In the genomic region with DNA sequence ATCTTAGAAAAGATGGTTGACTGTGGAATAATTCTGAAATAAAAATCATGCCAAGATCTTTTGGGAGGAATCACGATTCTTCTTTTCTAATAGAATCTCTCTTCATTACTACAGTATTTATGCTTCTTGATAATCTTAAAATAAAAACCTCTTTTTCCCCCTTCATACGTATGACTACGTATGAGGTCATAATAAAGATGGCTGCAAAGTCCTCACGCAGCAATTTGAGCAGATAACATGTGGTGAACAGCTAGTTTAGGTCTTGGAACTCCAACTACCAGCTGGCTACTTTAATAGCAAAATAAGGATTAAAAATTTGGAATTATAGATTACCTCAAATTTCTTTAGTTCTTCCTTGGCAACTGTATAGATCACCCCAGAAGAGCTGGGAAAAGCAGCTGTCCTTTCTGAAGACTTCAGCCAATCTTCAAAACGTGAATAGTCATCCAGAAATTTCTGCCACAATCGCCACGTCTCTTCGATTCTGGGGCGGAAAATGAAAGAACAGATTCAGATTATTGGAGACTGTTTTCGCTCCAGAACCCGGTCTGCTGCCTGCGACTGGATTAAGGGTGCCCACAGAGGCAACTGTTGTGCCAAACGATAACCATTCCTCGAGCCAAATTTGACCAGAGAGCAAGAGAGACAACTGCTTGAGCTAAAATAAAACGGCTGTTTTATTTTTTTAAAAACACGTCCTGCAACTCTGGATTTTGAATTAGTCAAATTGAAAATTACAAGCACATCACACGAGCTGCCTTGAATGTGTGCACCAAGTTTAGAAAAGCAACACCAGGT, we compare ENCODE assay signal across 24 cellular contexts.
DNase-seq lines count a peak whose midpoint lies in the region; ATAC-seq, FAIRE-seq and TF ChIP-seq lines count a peak whose summit lies in the region.
"Had no signal": no experiment of that assay in that cellular context is flagged by ENCODE, and none has a peak within 500 bp of the region (broad histone marks: within the 10 kb centered on the region; RNA-seq: fewer than 3 reads in every experiment).

No MANE protein-coding gene starts in this region.

- H2BK15ac ChIP-seq in H9 (ENCODE audit: low read depth, low read length) = no peak overlapping the region

- H3K27ac ChIP-seq in HepG2 (ENCODE audit: extremely low read length, insufficient read depth, low read length) (no peak overlapping the region), right lobe of liver (no peak overlapping the region), gastrocnemius medialis (peak overlapping the region; percentile 66 to 82 (median 71)), H9 (ENCODE audit: insufficient read length, low read depth, low read length) (no peak overlapping the region)
- H3K27ac ChIP-seq: C4-2B had no signal

- H2BK120ac ChIP-seq in H9 (ENCODE audit: low read depth, low read length, poor library complexity, severe bottlenecking) = no peak overlapping the region

- 90% methylated on average over 17 of the region's 17 CpGs for WGBS in HepG2 (ENCODE audit: low lambda C conversion rate)
- whole genome bisulfite sequencing in right lobe of liver (ENCODE audit: insufficient coverage, low coverage, low lambda C conversion rate, missing lambda C conversion rate) = 89% methylated on average over 17 of the region's 17 CpGs
- no CpG with 5 or more reads among the region's 17 CpGs for WGBS in H9 (ENCODE audit: extremely low coverage, insufficient read length, low lambda C conversion rate)

- H3K27me3 ChIP-seq in HepG2 (ENCODE audit: control insufficient read depth in 1 of 2, insufficient read depth in 2 of 2, low read length in 2 of 2) = no peaks in the 10 kb centered on the region
- H3K27me3 ChIP-seq in right lobe of liver = no peaks in the 10 kb centered on the region
- H3K27me3 ChIP-seq in gastrocnemius medialis = no peaks in the 10 kb centered on the region
- H3K27me3 ChIP-seq in H9 (ENCODE audit: insufficient read depth, low read length) = no peaks in the 10 kb centered on the region

- no peak overlapping the region for H3K4me3 Mint-ChIP-seq in H9
- H3K4me3 Mint-ChIP-seq: B cell; CD8-positive, alpha-beta T cell had no signal

- H3K9me3 Mint-ChIP-seq in H9 = no peaks in the 10 kb centered on the region
- H3K9me3 Mint-ChIP-seq: CD8-positive, alpha-beta T cell had no signal

- in situ Hi-C loops in HepG2 (cut with HindIII; ENCODE audit: extremely low pct_ligation_motif_present, low pct_unique_long_range_greater_than_20kb) (no loop called here), gastrocnemius medialis (cut with MboI; ENCODE audit: low sequenced_read_pairs in 4 of 4) (no loop called here)

- no peak for TF ChIP-seq POLR2A in HepG2 (IDR thresholded peaks at IDR 0.05; ENCODE audit: insufficient read depth in 1 of 2, low read depth in 2 of 2, low read length in 2 of 2)
- TF ChIP-seq POLR2A in right lobe of liver (IDR thresholded peaks at IDR 0.05) = no peak
- no peak for TF ChIP-seq POLR2A in gastrocnemius medialis (IDR thresholded peaks at IDR 0.05)

- H2AK5ac ChIP-seq in H9 (ENCODE audit: insufficient read length, low read length) = no peak overlapping the region

- no peak overlapping the region for H4K5ac ChIP-seq in H9 (ENCODE audit: insufficient read length, low read depth, low read length)

- POLR2A ChIA-PET in HepG2 (lab: Yijun Ruan, JAX) = no interaction called here

- no peaks in the 10 kb centered on the region for H3K27me3 Mint-ChIP-seq in H9 (ENCODE audit: low read depth)
- H3K27me3 Mint-ChIP-seq: B cell had no signal

- H3K23me2 ChIP-seq in H9 (ENCODE audit: insufficient read length, low read depth, low read length, poor library complexity, severe bottlenecking) = no peaks in the 10 kb centered on the region

- H3K4me1 Mint-ChIP-seq in H9 = no peaks in the 10 kb centered on the region
- H3K4me1 Mint-ChIP-seq: B cell had no signal

- H4K91ac ChIP-seq in H9 (ENCODE audit: insufficient read length, low read depth, low read length) = no peak overlapping the region

- H4K20me1 ChIP-seq in HepG2 (ENCODE audit: insufficient read depth, low read length) (no peaks in the 10 kb centered on the region), H9 (ENCODE audit: control insufficient read depth, insufficient read depth, insufficient read length) (no peaks in the 10 kb centered on the region)

- no peaks in the 10 kb centered on the region for H3K79me1 ChIP-seq in H9 (ENCODE audit: insufficient read depth, low read depth, low read length, poor library complexity, severe bottlenecking)

- H2BK20ac ChIP-seq in H9 (ENCODE audit: low read depth, low read length, poor library complexity, severe bottlenecking) = no peak overlapping the region

- no peak for DNase-seq in HepG2 (ENCODE audit: low spot score)
- DNase-seq in right lobe of liver = no peak
- peak; percentile 40 for DNase-seq in cerebellar cortex (ENCODE audit: low spot score)
- no peak for DNase-seq in gastrocnemius medialis
- DNase-seq in H9 = no peak
- DNase-seq in T-helper 9 cell = no peak
- DNase-seq in NCI-H226 = no peak
- DNase-seq: Caco-2; CD8-positive, alpha-beta T cell; Kasumi-1; NCI-H1092 treated with DMSO at 0.1 percent for 48 hours; NCI-H1436; NCI-H187 treated with DMSO at 0.1 percent for 48 hours; NCI-H2171 treated with DMSO at 0.1 percent for 48 hours; NCI-H524 treated with DMSO at 0.1 percent for 48 hours; NCI-H774; RPMI8226; SHP77 had no signal

- no peak for TF ChIP-seq RAD21 in HepG2 (CRISPR knock-in tag; IDR thresholded peaks at IDR 0.05)

- H4K8ac ChIP-seq in H9 (replicated peaks; ENCODE audit: insufficient read length, low read depth, low read length) = no peak overlapping the region

- H3K9me3 ChIP-seq in HepG2 (ENCODE audit: low read length) (no peaks in the 10 kb centered on the region), right lobe of liver (no peaks in the 10 kb centered on the region), gastrocnemius medialis (no peaks in the 10 kb centered on the region), H9 (ENCODE audit: control insufficient read depth, low read depth, low read length) (no peaks in the 10 kb centered on the region)
- H3K9me3 ChIP-seq: Caco-2 had no signal

- no peaks in the 10 kb centered on the region for H3K79me2 ChIP-seq in HepG2 (ENCODE audit: insufficient read depth, low read length)
- no peaks in the 10 kb centered on the region for H3K79me2 ChIP-seq in H9 (ENCODE audit: insufficient read depth, low read length)

- H3K4me1 ChIP-seq in HepG2 (ENCODE audit: insufficient read depth, low read length) (no peaks in the 10 kb centered on the region), right lobe of liver (no peaks in the 10 kb centered on the region), gastrocnemius medialis (peaks cover 11 to 22% of the 10 kb centered on the region in 2 donors), H9 (ENCODE audit: insufficient read depth, low read length) (no peaks in the 10 kb centered on the region)
- H3K4me1 ChIP-seq: Caco-2 had no signal

- no peak overlapping the region for H3T11ph ChIP-seq in H9 (ENCODE audit: low read length)

- no peak overlapping the region for H3K4me3 ChIP-seq in HepG2 (replicated peaks in 1 of 3; ENCODE audit: insufficient read depth in 1 of 3, low read depth in 2 of 3, low read length in 3 of 3)
- no peak overlapping the region for H3K4me3 ChIP-seq in right lobe of liver
- peak overlapping the region; percentile 8 to 40 (median 27) for H3K4me3 ChIP-seq in gastrocnemius medialis
- H3K4me3 ChIP-seq: K562 had no signal

- H2BK5ac ChIP-seq in H9 (ENCODE audit: insufficient read length, low read length) = no peak overlapping the region

- H2AFZ ChIP-seq in HepG2 (ENCODE audit: low read length) (no peak overlapping the region), H9 (ENCODE audit: low read length) (no peak overlapping the region)

- no peak overlapping the region for H3K4me2 ChIP-seq in HepG2 (ENCODE audit: low read depth, low read length)
- no peak overlapping the region for H3K4me2 ChIP-seq in H9 (ENCODE audit: insufficient read depth, insufficient read length, low read length)

- no peaks in the 10 kb centered on the region for H3K36me3 Mint-ChIP-seq in H9 (ENCODE audit: insufficient read depth in 1 of 3, low read depth in 3 of 3)

- H3K18ac ChIP-seq in H9 (ENCODE audit: insufficient read length, low read depth, low read length) = no peak overlapping the region

- H3K23ac ChIP-seq in H9 (ENCODE audit: insufficient read length, low read depth, low read length) = no peak overlapping the region

- no peak overlapping the region for H3K56ac ChIP-seq in H9 (ENCODE audit: insufficient read length, low read depth, low read length)

- H3K36me3 ChIP-seq in HepG2 (replicated peaks in 1 of 2; ENCODE audit: control insufficient read depth in 1 of 2, insufficient read depth in 2 of 2, low read length in 2 of 2) (no peaks in the 10 kb centered on the region; a peak in 1 of 5 replicates), right lobe of liver (peaks cover 0 to 61% (median 30%) of the 10 kb centered on the region in 4 donors), gastrocnemius medialis (peaks cover 0 to 46% of the 10 kb centered on the region in 2 donors)

- intact Hi-C loops in HepG2 (cut with micrococcal nuclease; ENCODE audit: unreplicated experiment) (no loop called here), right lobe of liver (cut with DNase I) (no loop called here), gastrocnemius medialis (cut with DNase I; ENCODE audit: low total_unique reads) (no loop called here)

- no peak overlapping the region for H3K14ac ChIP-seq in H9 (ENCODE audit: insufficient read depth, low read length)

- H3K9ac ChIP-seq in HepG2 (ENCODE audit: insufficient read depth, low read depth, low read length) (no peak overlapping the region), H9 (ENCODE audit: extremely low read depth, insufficient read length, low read length) (no peak overlapping the region)

- no peak for FAIRE-seq in HepG2 (lab: Jason Lieb, UNC)
- FAIRE-seq: A204.1, GM12892, GM19239, K562 had no signal

- TF ChIP-seq EP300 in HepG2 (IDR thresholded peaks at IDR 0.05; ENCODE audit: low read depth in 2 of 2, low read length in 2 of 2) (no peak), HepG2 (CRISPR knock-in tag; IDR thresholded peaks at IDR 0.05; ENCODE audit: borderline replicate concordance) (no peak)

- BruUV-seq in HepG2 (replicated peaks; lab: Mats Ljungman, UMichigan) = no TSS peak

- no peak for TF ChIP-seq CTCF in HepG2 (CRISPR knock-in tag; IDR thresholded peaks at IDR 0.05)
- TF ChIP-seq CTCF in right lobe of liver (IDR thresholded peaks at IDR 0.05) = no peak
- no peak for TF ChIP-seq CTCF in gastrocnemius medialis (IDR thresholded peaks at IDR 0.05 in 4 of 5, conservative IDR thresholded peaks at IDR 0.05 in 1 of 5)
- TF ChIP-seq CTCF in H9 (conservative IDR thresholded peaks at IDR 0.05) = no peak

- H2BK12ac ChIP-seq in H9 (ENCODE audit: insufficient read length, low read depth, low read length) = no peak overlapping the region

- ATAC-seq in HepG2 (no peak), right lobe of liver (no peak), gastrocnemius medialis (peak; percentile 30 to 67)
- ATAC-seq: CD8-positive, alpha-beta T cell; K562 had no signal

- no peak overlapping the region for H3K27ac Mint-ChIP-seq in H9

- no peak overlapping the region for H3K4ac ChIP-seq in H9 (ENCODE audit: low read depth, low read length)

- CTCF ChIA-PET in HepG2 (lab: Yijun Ruan, JAX; ENCODE audit: low intra/inter-chr PET ratio, low total read pairs) = no interaction called here

TF ChIP-seq in HepG2, 621 proteins besides CTCF, POLR2A, EP300 and RAD21:
- 0 out of 2 replicates have a peak, but pooled peaks have one; percentile 20 for TF ChIP-seq ATF7 (IDR thresholded peaks at IDR 0.05)
- TF ChIP-seq ATF7 (CRISPR knock-in tag; IDR thresholded peaks at IDR 0.05) = no peak
- no peak for TF ChIP-seq SRF (IDR thresholded peaks at IDR 0.05; ENCODE audit: low read depth, low read length)

Comparison
In these comparisons a context has a peak if more than half of its experiments do, and no peak if none do; other contexts are left out.
1. ATAC-seq: peak in gastrocnemius medialis (2 of 2); none in HepG2 (single experiment) and right lobe of liver (0 of 4).
2. H3K27ac ChIP-seq: peak in gastrocnemius medialis (4 of 4); none in HepG2 (single experiment), right lobe of liver (0 of 3) and H9 (single experiment).
3. H3K4me3 ChIP-seq: peak in gastrocnemius medialis (4 of 4); none in HepG2 (0 of 3) and right lobe of liver (0 of 3).